In the genomic region with DNA sequence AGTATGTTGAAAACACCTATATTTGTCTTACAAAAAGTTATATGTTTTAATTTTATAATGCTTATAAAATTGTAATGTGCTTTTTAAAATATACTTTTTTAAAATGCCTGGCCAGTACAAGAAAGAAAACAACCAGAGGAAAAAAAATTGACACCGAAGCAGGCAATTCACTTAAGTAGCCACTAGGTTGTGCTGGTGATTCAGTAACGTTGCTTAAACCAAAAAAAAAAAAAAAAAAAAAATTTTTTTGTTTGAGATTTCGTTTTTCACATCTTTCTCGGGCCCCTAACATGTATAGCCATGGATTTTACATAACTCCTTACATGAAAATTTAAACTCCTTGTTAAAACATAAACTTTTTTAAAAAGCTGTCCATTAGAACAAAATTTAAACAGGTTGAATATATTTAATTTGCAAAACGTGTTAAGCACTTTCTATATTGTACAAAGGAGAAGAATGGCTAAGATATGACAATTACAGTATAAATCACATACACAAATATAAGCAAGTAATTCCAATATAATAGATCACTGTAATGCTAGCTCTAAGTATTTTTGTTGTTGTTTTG, we compare ENCODE assay signal across 10 cellular contexts. TPM values are rescaled to one million over a fixed set of nuclear protein-coding genes. Genes with fewer than 3 reads are reported as not detected.
DNase-seq lines count a peak whose midpoint lies in the region; ATAC-seq, FAIRE-seq and TF ChIP-seq lines count a peak whose summit lies in the region.
"Had no signal": no experiment of that assay in that cellular context is flagged by ENCODE, and none has a peak within 500 bp of the region (broad histone marks: within the 10 kb centered on the region; RNA-seq: fewer than 3 reads in every experiment).

No MANE protein-coding gene starts in this region.

- WGBS in tibial nerve, 2 donors, result 14 to 19% methylated on average over 5 of the region's 5 CpGs

- DNase-seq in EL, result peak; percentile 31
- no peak for DNase-seq in frontal cortex (ENCODE audit: low spot score in 2 of 2)
- DNase-seq in tibial nerve (ENCODE audit: low spot score in 2 of 2), result no peak
- no peak for DNase-seq in caudate nucleus (lab: John Stamatoyannopoulos, UW)
- no peak for DNase-seq in NCI-H2107 treated with DMSO at 0.1 percent for 48 hours (lab: John Stamatoyannopoulos, UW; ENCODE audit: unreplicated experiment)
- DNase-seq in midbrain (lab: John Stamatoyannopoulos, UW), result no peak

- peak; percentile 60 for FAIRE-seq in frontal cortex (lab: Jason Lieb, UNC)

- H3K36me3 ChIP-seq in tibial nerve, result no peaks in the 10 kb centered on the region
- H3K36me3 ChIP-seq: neutrophil, SJCRH30 had no signal

- TF ChIP-seq POLR2A in tibial nerve (IDR thresholded peaks at IDR 0.05), result no peak

- peak in 3 of 5 experiments; percentile 26 to 50 (median 28) for TF ChIP-seq CTCF in tibial nerve (IDR thresholded peaks at IDR 0.05)

- peak; percentile 51; the same call in 1 of the 2 replicates for TF ChIP-seq RAD21 in Ishikawa (IDR thresholded peaks at IDR 0.05; ENCODE audit: low read depth)

- no peaks in the 10 kb centered on the region for H3K9me3 ChIP-seq in tibial nerve
- H3K9me3 ChIP-seq: neutrophil, SJCRH30 had no signal

- H3K4me3 ChIP-seq in tibial nerve, result no peak overlapping the region
- H3K4me3 ChIP-seq: SJCRH30 had no signal

- H3K27ac ChIP-seq in tibial nerve, result no peak overlapping the region
- no peak overlapping the region for H3K27ac ChIP-seq in caudate nucleus (ENCODE audit: low read depth, low read length)
- H3K27ac ChIP-seq: neutrophil, SJCRH30 had no signal

- TF ChIP-seq EP300 in Ishikawa (IDR thresholded peaks at IDR 0.05; ENCODE audit: borderline replicate concordance), result no peak
- TF ChIP-seq EP300 in tibial nerve (IDR thresholded peaks at IDR 0.05), result no peak

- ATAC-seq in SK-N-SH treated with all-trans-retinoic acid at 6 μM for 48 hours, result peak; percentile 37; the same call in 1 of the 3 replicates

- H3K4me1 ChIP-seq in tibial nerve, result no peaks in the 10 kb centered on the region
- H3K4me1 ChIP-seq: SJCRH30 had no signal

- H3K27me3 ChIP-seq in tibial nerve, result no peaks in the 10 kb centered on the region
- H3K27me3 ChIP-seq: SJCRH30 had no signal

TF ChIP-seq in Ishikawa, 13 proteins besides CTCF, POLR2A, EP300 and RAD21:
- TF ChIP-seq CEBPB (IDR thresholded peaks at IDR 0.05) (no peak), NFIC (IDR thresholded peaks at IDR 0.05) (no peak), FOXM1 (IDR thresholded peaks at IDR 0.05; ENCODE audit: borderline replicate concordance, low read depth) (no peak), EGR1 (IDR thresholded peaks at IDR 0.05) (no peak), CREB1 (IDR thresholded peaks at IDR 0.05; ENCODE audit: low read depth) (no peak), YY1 (IDR thresholded peaks at IDR 0.05; ENCODE audit: low read depth) (no peak), TAF1 (IDR thresholded peaks at IDR 0.05; ENCODE audit: low read depth) (no peak), TCF12 (IDR thresholded peaks at IDR 0.05; ENCODE audit: low read depth) (no peak)
- TF ChIP-seq, protein P1, sequence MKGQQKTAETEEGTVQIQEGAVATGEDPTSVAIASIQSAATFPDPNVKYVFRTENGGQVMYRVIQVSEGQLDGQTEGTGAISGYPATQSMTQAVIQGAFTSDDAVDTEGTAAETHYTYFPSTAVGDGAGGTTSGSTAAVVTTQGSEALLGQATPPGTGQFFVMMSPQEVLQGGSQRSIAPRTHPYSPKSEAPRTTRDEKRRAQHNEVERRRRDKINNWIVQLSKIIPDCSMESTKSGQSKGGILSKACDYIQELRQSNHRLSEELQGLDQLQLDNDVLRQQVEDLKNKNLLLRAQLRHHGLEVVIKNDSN (IDR thresholded peaks at IDR 0.05), result no peak

TF ChIP-seq in SK-N-SH treated with all-trans-retinoic acid at 6 μM for 48 hours, 23 proteins besides CTCF, POLR2A, EP300 and RAD21:
- no peak for TF ChIP-seq SNAI2 (CRISPR knock-in tag; IDR thresholded peaks at IDR 0.05)
- TF ChIP-seq, protein P2, sequence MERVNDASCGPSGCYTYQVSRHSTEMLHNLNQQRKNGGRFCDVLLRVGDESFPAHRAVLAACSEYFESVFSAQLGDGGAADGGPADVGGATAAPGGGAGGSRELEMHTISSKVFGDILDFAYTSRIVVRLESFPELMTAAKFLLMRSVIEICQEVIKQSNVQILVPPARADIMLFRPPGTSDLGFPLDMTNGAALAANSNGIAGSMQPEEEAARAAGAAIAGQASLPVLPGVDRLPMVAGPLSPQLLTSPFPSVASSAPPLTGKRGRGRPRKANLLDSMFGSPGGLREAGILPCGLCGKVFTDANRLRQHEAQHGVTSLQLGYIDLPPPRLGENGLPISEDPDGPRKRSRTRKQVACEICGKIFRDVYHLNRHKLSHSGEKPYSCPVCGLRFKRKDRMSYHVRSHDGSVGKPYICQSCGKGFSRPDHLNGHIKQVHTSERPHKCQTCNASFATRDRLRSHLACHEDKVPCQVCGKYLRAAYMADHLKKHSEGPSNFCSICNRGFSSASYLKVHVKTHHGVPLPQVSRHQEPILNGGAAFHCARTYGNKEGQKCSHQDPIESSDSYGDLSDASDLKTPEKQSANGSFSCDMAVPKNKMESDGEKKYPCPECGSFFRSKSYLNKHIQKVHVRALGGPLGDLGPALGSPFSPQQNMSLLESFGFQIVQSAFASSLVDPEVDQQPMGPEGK (CRISPR knock-in tag; IDR thresholded peaks at IDR 0.05; ENCODE audit: borderline replicate concordance), result no peak
- no peak for TF ChIP-seq ISL1 (CRISPR knock-in tag; IDR thresholded peaks at IDR 0.05)
- no peak for TF ChIP-seq ZC3H10 (CRISPR knock-in tag; IDR thresholded peaks at IDR 0.05)
- TF ChIP-seq, protein P3, sequence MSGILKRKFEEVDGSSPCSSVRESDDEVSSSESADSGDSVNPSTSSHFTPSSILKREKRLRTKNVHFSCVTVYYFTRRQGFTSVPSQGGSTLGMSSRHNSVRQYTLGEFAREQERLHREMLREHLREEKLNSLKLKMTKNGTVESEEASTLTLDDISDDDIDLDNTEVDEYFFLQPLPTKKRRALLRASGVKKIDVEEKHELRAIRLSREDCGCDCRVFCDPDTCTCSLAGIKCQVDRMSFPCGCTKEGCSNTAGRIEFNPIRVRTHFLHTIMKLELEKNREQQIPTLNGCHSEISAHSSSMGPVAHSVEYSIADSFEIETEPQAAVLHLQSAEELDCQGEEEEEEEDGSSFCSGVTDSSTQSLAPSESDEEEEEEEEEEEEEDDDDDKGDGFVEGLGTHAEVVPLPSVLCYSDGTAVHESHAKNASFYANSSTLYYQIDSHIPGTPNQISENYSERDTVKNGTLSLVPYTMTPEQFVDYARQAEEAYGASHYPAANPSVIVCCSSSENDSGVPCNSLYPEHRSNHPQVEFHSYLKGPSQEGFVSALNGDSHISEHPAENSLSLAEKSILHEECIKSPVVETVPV (CRISPR knock-in tag; IDR thresholded peaks at IDR 0.05), result no peak

RNA-seq across cellular contexts. Expression of a gene that starts 9.2 kb away (rescaled TPM):
- total RNA-seq in frontal cortex (not detected), tibial nerve (not detected)
- total RNA-seq: SJCRH30 had no signal

RNA-seq across cellular contexts. Expression of a gene that starts 16.6 kb away (rescaled TPM):
- total RNA-seq in frontal cortex, result not detected
- total RNA-seq in tibial nerve, result not detected
- total RNA-seq: SJCRH30 had no signal

RNA-seq across cellular contexts. Expression of a gene that starts 30.1 kb away (rescaled TPM):
- total RNA-seq in frontal cortex, result not detected
- not detected for total RNA-seq in tibial nerve
- total RNA-seq: SJCRH30 had no signal

RNA-seq across cellular contexts. Expression of a gene that starts 31.1 kb away (rescaled TPM):
- total RNA-seq in frontal cortex (not detected), tibial nerve (not detected)
- total RNA-seq: SJCRH30 had no signal
